In the genomic region with DNA sequence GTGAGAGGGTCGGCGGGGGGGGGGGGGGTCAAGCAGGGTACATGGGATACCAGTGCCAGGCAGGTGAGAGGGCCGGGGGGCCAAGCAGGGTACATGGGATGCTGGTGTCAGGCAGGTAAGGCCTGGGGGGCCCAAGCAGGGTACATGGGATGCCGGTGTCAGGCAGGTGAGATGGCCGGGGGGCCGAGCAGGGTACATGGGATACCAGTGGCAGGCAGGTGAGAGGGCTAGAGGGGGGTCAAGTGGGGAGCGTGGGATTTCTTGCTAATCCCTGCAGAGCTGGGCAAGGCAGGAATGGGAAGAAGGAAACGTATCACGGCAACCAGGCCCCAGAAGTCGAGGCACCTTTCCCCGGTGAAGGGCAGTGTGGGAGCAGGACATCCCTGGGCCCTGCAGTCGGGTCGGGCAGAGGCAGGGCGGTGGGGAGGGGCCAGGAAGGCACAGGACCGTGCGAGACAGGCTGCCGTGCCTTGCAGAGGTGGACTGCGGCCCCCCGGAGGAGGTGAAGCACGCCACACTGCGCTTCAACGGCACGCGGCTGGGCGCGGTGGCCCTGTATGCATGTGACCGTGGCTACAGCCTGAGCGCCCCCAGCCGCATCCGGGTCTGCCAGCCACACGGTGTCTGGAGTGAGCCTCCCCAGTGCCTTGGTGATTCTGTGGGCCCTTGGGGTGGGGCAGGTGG, we compare ENCODE assay signal across 21 cellular contexts. TPM values are rescaled to one million over a fixed set of nuclear protein-coding genes. Genes with fewer than 3 reads are reported as not detected.
DNase-seq lines count a peak whose midpoint lies in the region; ATAC-seq and TF ChIP-seq lines count a peak whose summit lies in the region.
"Had no signal": no experiment of that assay in that cellular context is flagged by ENCODE, and none has a peak within 500 bp of the region (broad histone marks: within the 10 kb centered on the region; RNA-seq: fewer than 3 reads in every experiment).

No MANE protein-coding gene starts in this region.

- H3K9me3 Mint-ChIP-seq in GM23338 = no peaks in the 10 kb centered on the region
- no peaks in the 10 kb centered on the region for H3K9me3 Mint-ChIP-seq in stimulated activated effector memory CD8-positive, alpha-beta T cell treated with anti-CD3 and anti-CD28 coated beads, Interleukin-12 subunit alpha, Interleukin-12 subunit beta, amount 100 ng/mL, for 72 hours
- H3K9me3 Mint-ChIP-seq: CD4-positive, alpha-beta memory T cell had no signal

- no peak overlapping the region for H3K27ac Mint-ChIP-seq in GM23338
- no peak overlapping the region for H3K27ac Mint-ChIP-seq in stimulated activated effector memory CD8-positive, alpha-beta T cell treated with anti-CD3 and anti-CD28 coated beads, Interleukin-12 subunit alpha, Interleukin-12 subunit beta, amount 100 ng/mL, for 72 hours

- no peaks in the 10 kb centered on the region for H3K9me3 ChIP-seq in RWPE2 (ENCODE audit: severe bottlenecking)
- H3K9me3 ChIP-seq: neutrophil, Peyer's patch had no signal

- DNase-seq in GM23338 (ENCODE audit: low spot score) (no peak), RWPE2 (ENCODE audit: low spot score) (peak; percentile 59), lower leg skin (ENCODE audit: low spot score in 2 of 2) (peak; percentile 12 to 75), kidney tubule cell (ENCODE audit: low spot score) (no peak), foreskin keratinocyte (no peak)
- DNase-seq in stimulated activated effector memory CD8-positive, alpha-beta T cell treated with anti-CD3 and anti-CD28 coated beads, Interleukin-12 subunit alpha, Interleukin-12 subunit beta, amount 100 ng/mL, for 72 hours (ENCODE audit: low spot score in 2 of 2) = no peak
- DNase-seq: activated CD4-positive, alpha-beta T cell treated with anti-CD3 and anti-CD28 coated beads, Interleukin-2, amount 50 U/mL, for 48 hours; activated T-cell treated with anti-CD3 and anti-CD28 coated beads, Interleukin-2, amount 50 U/mL, for 48 hours; amygdala; DMS153; KG1; mammary epithelial cell; NCI-H146; NCI-H2171; NCI-H524; T-helper 2 cell had no signal

- no peak overlapping the region for H3K4me3 ChIP-seq in GM23338
- no peak overlapping the region for H3K4me3 ChIP-seq in RWPE2 (ENCODE audit: severe bottlenecking)
- H3K4me3 ChIP-seq in lower leg skin (ENCODE audit: low read depth, poor library complexity, severe bottlenecking) = no peak overlapping the region
- H3K4me3 ChIP-seq: Peyer's patch had no signal

- H3K27ac ChIP-seq in GM23338 (ENCODE audit: low read depth) = no peak overlapping the region
- no peak overlapping the region for H3K27ac ChIP-seq in RWPE2 (ENCODE audit: poor library complexity, severe bottlenecking)
- no peak overlapping the region for H3K27ac ChIP-seq in foreskin keratinocyte
- H3K27ac ChIP-seq: epithelial cell of prostate, neutrophil, Peyer's patch had no signal

- no peak overlapping the region for H2AFZ ChIP-seq in GM23338

- H3K79me2 ChIP-seq in GM23338 (replicated peaks; ENCODE audit: insufficient read depth) = no peaks in the 10 kb centered on the region

- H3K36me3 Mint-ChIP-seq in GM23338 (ENCODE audit: low read depth) = no peaks in the 10 kb centered on the region
- H3K36me3 Mint-ChIP-seq in stimulated activated effector memory CD8-positive, alpha-beta T cell treated with anti-CD3 and anti-CD28 coated beads, Interleukin-12 subunit alpha, Interleukin-12 subunit beta, amount 100 ng/mL, for 72 hours = no peaks in the 10 kb centered on the region

- TF ChIP-seq POLR2A in lower leg skin (IDR thresholded peaks at IDR 0.05) = no peak

- no peak overlapping the region for H3K4me2 ChIP-seq in GM23338

- 89 to 92% methylated on average over 19 to 31 of the region's 31 CpGs for WGBS in lower leg skin, 2 donors

- peak; percentile 14; the same call in 1 of the 3 replicates for ATAC-seq in GM23338
- no peak for ATAC-seq in RWPE2 (ENCODE audit: low read depth)
- peak; percentile 21 for ATAC-seq in stimulated activated effector memory CD8-positive, alpha-beta T cell treated with anti-CD3 and anti-CD28 coated beads, Interleukin-12 subunit alpha, Interleukin-12 subunit beta, amount 100 ng/mL, for 72 hours
- ATAC-seq in foreskin keratinocyte = no peak
- ATAC-seq in HG03196 (IDR thresholded peaks at IDR 0.05; ENCODE audit: unreplicated experiment) = no peak

- H3K4me3 Mint-ChIP-seq in GM23338 = no peak overlapping the region
- H3K4me3 Mint-ChIP-seq in stimulated activated effector memory CD8-positive, alpha-beta T cell treated with anti-CD3 and anti-CD28 coated beads, Interleukin-12 subunit alpha, Interleukin-12 subunit beta, amount 100 ng/mL, for 72 hours = no peak overlapping the region
- H3K4me3 Mint-ChIP-seq: CD4-positive, alpha-beta memory T cell had no signal

- H3K27me3 ChIP-seq in GM23338 (ENCODE audit: insufficient read depth) (no peaks in the 10 kb centered on the region), RWPE2 (ENCODE audit: insufficient read depth, poor library complexity, severe bottlenecking) (no peaks in the 10 kb centered on the region), foreskin keratinocyte (no peaks in the 10 kb centered on the region)
- H3K27me3 ChIP-seq: neutrophil, Peyer's patch had no signal

- H3K4me1 Mint-ChIP-seq in GM23338 = no peaks in the 10 kb centered on the region
- H3K4me1 Mint-ChIP-seq in stimulated activated effector memory CD8-positive, alpha-beta T cell treated with anti-CD3 and anti-CD28 coated beads, Interleukin-12 subunit alpha, Interleukin-12 subunit beta, amount 100 ng/mL, for 72 hours = no peaks in the 10 kb centered on the region

- intact Hi-C loops in lower leg skin (cut with DNase I; ENCODE audit: low total_unique reads) = no loop called here

- H3K27me3 Mint-ChIP-seq in GM23338 (ENCODE audit: insufficient read depth, low read depth, poor library complexity) = peaks cover 2% of the 10 kb centered on the region
- H3K27me3 Mint-ChIP-seq: CD4-positive, alpha-beta memory T cell had no signal

- TF ChIP-seq CTCF in GM23338 (conservative IDR thresholded peaks at IDR 0.05; ENCODE audit: low read depth in 2 of 2) (no peak), RWPE2 (IDR thresholded peaks at IDR 0.05; ENCODE audit: poor library complexity, severe bottlenecking) (no peak), lower leg skin (IDR thresholded peaks at IDR 0.05) (no peak), foreskin keratinocyte (conservative IDR thresholded peaks at IDR 0.05) (no peak)

- H3K9me2 ChIP-seq in GM23338 (ENCODE audit: insufficient read depth) = no peaks in the 10 kb centered on the region

- no peaks in the 10 kb centered on the region for H3F3A ChIP-seq in GM23338 (replicated peaks; ENCODE audit: low read depth)

- H4K20me1 ChIP-seq in GM23338 (replicated peaks; ENCODE audit: insufficient read depth) = 0 out of 2 replicates have a peak, but pooled peaks cover 2% of the 10 kb centered on the region

- H3K36me3 ChIP-seq in GM23338 (ENCODE audit: insufficient read depth) = no peaks in the 10 kb centered on the region
- H3K36me3 ChIP-seq in RWPE2 (ENCODE audit: low read depth) = no peaks in the 10 kb centered on the region
- H3K36me3 ChIP-seq: neutrophil had no signal

- H3K4me1 ChIP-seq in GM23338 (ENCODE audit: insufficient read depth) (no peaks in the 10 kb centered on the region), RWPE2 (ENCODE audit: insufficient read depth, poor library complexity, severe bottlenecking) (no peaks in the 10 kb centered on the region), foreskin keratinocyte (no peaks in the 10 kb centered on the region)
- H3K4me1 ChIP-seq: Peyer's patch had no signal

TF ChIP-seq in GM23338, 12 proteins besides CTCF, POLR2A, EP300 and RAD21 (continues in another document):
- no peak for TF ChIP-seq ZNF331 (CRISPR knock-in tag; IDR thresholded peaks at IDR 0.05; ENCODE audit: low read depth)

RNA-seq across cellular contexts. Expression of gene MTERF4, which starts 49.3 kb away (rescaled TPM):
- 58.0 and 63.6 TPM in 2 replicates for total RNA-seq in GM23338 (2014; rRNA removed; shearing (Covaris generic))
- polyA plus RNA-seq in GM23338 (2016; fragmentation: Nextera tagmentation; extraction: Ambion mirVana) (15.3 and 15.7 TPM in 2 replicates), foreskin keratinocyte (15.9 and 19.7 TPM in 2 replicates)
- total RNA-seq in lower leg skin (10 to 100 TPM; 26.4 to 58.2 (median 44.7) TPM), foreskin keratinocyte (15.9 and 20.1 TPM in 2 replicates)

RNA-seq across cellular contexts. Expression of gene SNED1, which starts 54.4 kb away (rescaled TPM):
- total RNA-seq in GM23338 (2014; rRNA removed; shearing (Covaris generic)) = 1.1 and 2.8 TPM in 2 replicates
- 1.3 and 1.5 TPM in 2 replicates for polyA plus RNA-seq in GM23338 (2016; fragmentation: Nextera tagmentation; extraction: Ambion mirVana)
- total RNA-seq in lower leg skin = 10 to 100 TPM in 3 of 4 donors, 1 to 10 TPM in 1; 9.0 to 18.4 (median 17.1) TPM
- total RNA-seq in foreskin keratinocyte = not detected in 2 replicates
- not detected in 2 replicates for polyA plus RNA-seq in foreskin keratinocyte

Comparison
In these comparisons a context has a peak if more than half of its experiments do, and no peak if none do; other contexts are left out.
1. ATAC-seq: peak in GM23338 (single experiment) and stimulated activated effector memory CD8-positive, alpha-beta T cell treated with anti-CD3 and anti-CD28 coated beads, Interleukin-12 subunit alpha, Interleukin-12 subunit beta, amount 100 ng/mL, for 72 hours (single experiment); none in RWPE2 (single experiment), foreskin keratinocyte (single experiment) and HG03196 (single experiment).
2. DNase-seq: peak in RWPE2 (single experiment) and lower leg skin (2 of 2); none in GM23338 (single experiment), stimulated activated effector memory CD8-positive, alpha-beta T cell treated with anti-CD3 and anti-CD28 coated beads, Interleukin-12 subunit alpha, Interleukin-12 subunit beta, amount 100 ng/mL, for 72 hours (0 of 2), kidney tubule cell (single experiment) and foreskin keratinocyte (0 of 2).